11 cellular contexts compared by ENCODE assay signal in the genomic region with DNA sequence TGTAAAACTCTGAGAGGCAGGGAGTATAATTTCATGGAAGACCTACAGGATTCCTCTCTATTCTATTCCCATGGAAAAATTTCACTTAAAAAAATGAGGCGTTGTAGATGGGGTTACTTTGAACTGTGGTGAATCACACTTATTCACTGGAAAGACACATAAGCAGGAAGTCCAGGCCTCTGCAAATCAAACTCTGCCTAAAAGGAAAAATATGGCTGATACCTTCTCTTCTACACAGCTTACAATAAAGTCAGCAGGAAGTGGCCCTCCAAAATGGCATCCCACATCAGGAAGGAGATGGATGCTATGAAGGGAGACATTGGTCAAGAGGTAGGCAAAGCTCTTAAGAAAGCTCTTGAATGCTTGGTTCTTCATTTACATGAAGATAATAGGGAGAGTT.
DNase-seq lines count a peak whose midpoint lies in the region; ATAC-seq and TF ChIP-seq lines count a peak whose summit lies in the region.
"Had no signal": no experiment of that assay in that cellular context is flagged by ENCODE, and none has a peak within 500 bp of the region (broad histone marks: within the 10 kb centered on the region; RNA-seq: fewer than 3 reads in every experiment).

No MANE protein-coding gene starts in this region.

- peak; percentile 42 for DNase-seq in GM23338 (ENCODE audit: low spot score)
- DNase-seq in SJSA1 (ENCODE audit: low read depth in 1 of 2, low spot score in 2 of 2), result peak in 1 of 2 experiments; percentile 47
- DNase-seq in endothelial cell (ENCODE audit: low spot score), result no peak
- DNase-seq in osteoblast (ENCODE audit: insufficient read length, low spot score, missing footprints), result no peak
- DNase-seq in SK-N-DZ (ENCODE audit: low spot score), result no peak
- DNase-seq: NCI-H1436 treated with DMSO at 0.1 percent for 48 hours, Right ventricle myocardium superior had no signal

- H3K9me2 ChIP-seq in GM23338 (ENCODE audit: insufficient read depth), result no peaks in the 10 kb centered on the region

- H3K9me3 ChIP-seq in SJSA1 (replicated peaks) (no peaks in the 10 kb centered on the region), osteoblast (ENCODE audit: low read depth, low read length) (no peaks in the 10 kb centered on the region)
- H3K9me3 ChIP-seq: esophagus muscularis mucosa had no signal

- no peak overlapping the region; the same call in 1 of the 2 replicates for H3K27ac ChIP-seq in GM23338 (ENCODE audit: low read depth)
- H3K27ac ChIP-seq in SJSA1, result peak overlapping the region; percentile 38
- H3K27ac ChIP-seq in osteoblast (ENCODE audit: low read depth, low read length), result peak overlapping the region; percentile 88
- H3K27ac ChIP-seq: esophagus muscularis mucosa had no signal

- TF ChIP-seq CTCF in GM23338 (conservative IDR thresholded peaks at IDR 0.05; ENCODE audit: low read depth in 2 of 2) (no peak), endothelial cell (IDR thresholded peaks at IDR 0.05; ENCODE audit: unreplicated experiment) (no peak), osteoblast (IDR thresholded peaks at IDR 0.05; ENCODE audit: extremely low read depth, low read depth, low read length) (no peak)

- H3K9me3 Mint-ChIP-seq in GM23338 (no peaks in the 10 kb centered on the region), endothelial cell (ENCODE audit: unreplicated experiment) (no peaks in the 10 kb centered on the region)

- peak overlapping the region; percentile 61; the same call in 1 of the 2 replicates for H3K27ac Mint-ChIP-seq in GM23338
- H3K27ac Mint-ChIP-seq in endothelial cell (ENCODE audit: unreplicated experiment), result peak overlapping the region; percentile 80

- H3K36me3 ChIP-seq in GM23338 (ENCODE audit: insufficient read depth), result no peaks in the 10 kb centered on the region
- 0 out of 2 replicates have a peak, but pooled peaks cover 5% of the 10 kb centered on the region for H3K36me3 ChIP-seq in SJSA1
- no peaks in the 10 kb centered on the region for H3K36me3 ChIP-seq in osteoblast (ENCODE audit: insufficient read depth, low read length)
- H3K36me3 ChIP-seq: esophagus muscularis mucosa had no signal

- H3K4me1 Mint-ChIP-seq in GM23338 (peaks cover 67% of the 10 kb centered on the region), endothelial cell (ENCODE audit: unreplicated experiment) (peaks cover 89% of the 10 kb centered on the region)

- H3K4me3 ChIP-seq in GM23338, result no peak overlapping the region
- H3K4me3 ChIP-seq in SJSA1, result no peak overlapping the region
- no peak overlapping the region for H3K4me3 ChIP-seq in osteoblast (ENCODE audit: insufficient read depth, low read length)
- H3K4me3 ChIP-seq: esophagus muscularis mucosa had no signal

- H3K27me3 Mint-ChIP-seq in GM23338 (ENCODE audit: insufficient read depth, low read depth, poor library complexity), result peaks cover 6% of the 10 kb centered on the region
- peaks cover 14% of the 10 kb centered on the region for H3K27me3 Mint-ChIP-seq in endothelial cell (ENCODE audit: unreplicated experiment)

- H3F3A ChIP-seq in GM23338 (replicated peaks; ENCODE audit: low read depth), result no peaks in the 10 kb centered on the region

- H3K4me3 Mint-ChIP-seq in GM23338, result no peak overlapping the region
- no peak overlapping the region for H3K4me3 Mint-ChIP-seq in endothelial cell (ENCODE audit: unreplicated experiment)

- peaks cover 16% of the 10 kb centered on the region for H3K79me2 ChIP-seq in GM23338 (replicated peaks; ENCODE audit: insufficient read depth)
- H3K79me2 ChIP-seq in osteoblast (ENCODE audit: insufficient read depth, low read length), result peaks cover 51% of the 10 kb centered on the region

- H2AFZ ChIP-seq in GM23338 (no peak overlapping the region), osteoblast (ENCODE audit: low read length) (peak overlapping the region; percentile 75)

- peaks cover 13% of the 10 kb centered on the region for H3K4me1 ChIP-seq in GM23338 (ENCODE audit: insufficient read depth)
- peaks cover 41% of the 10 kb centered on the region for H3K4me1 ChIP-seq in SJSA1 (replicated peaks)
- peaks cover 41% of the 10 kb centered on the region for H3K4me1 ChIP-seq in osteoblast (ENCODE audit: insufficient read depth, low read length)

- H3K4me2 ChIP-seq in GM23338 (no peak overlapping the region), osteoblast (ENCODE audit: insufficient read depth, low read length) (no peak overlapping the region)

- peaks cover 2% of the 10 kb centered on the region; the same call in 1 of the 3 replicates for H3K36me3 Mint-ChIP-seq in GM23338 (ENCODE audit: low read depth)
- H3K36me3 Mint-ChIP-seq in endothelial cell (ENCODE audit: low read depth, unreplicated experiment), result peaks cover 39% of the 10 kb centered on the region

- no peaks in the 10 kb centered on the region for H4K20me1 ChIP-seq in GM23338 (replicated peaks; ENCODE audit: insufficient read depth)
- H4K20me1 ChIP-seq in osteoblast (ENCODE audit: insufficient read depth, low read length), result no peaks in the 10 kb centered on the region

- ATAC-seq in GM23338, result no peak
- no peak for ATAC-seq in HG02623 (IDR thresholded peaks at IDR 0.05; ENCODE audit: unreplicated experiment)
- ATAC-seq in GM19035 (IDR thresholded peaks at IDR 0.05; ENCODE audit: unreplicated experiment), result no peak
- no peak for ATAC-seq in HG03469 (IDR thresholded peaks at IDR 0.05; ENCODE audit: unreplicated experiment)

- H3K27me3 ChIP-seq in GM23338 (ENCODE audit: insufficient read depth), result no peaks in the 10 kb centered on the region
- H3K27me3 ChIP-seq in SJSA1 (replicated peaks), result no peaks in the 10 kb centered on the region
- no peaks in the 10 kb centered on the region for H3K27me3 ChIP-seq in osteoblast (ENCODE audit: insufficient read depth, low read length)
- H3K27me3 ChIP-seq: esophagus muscularis mucosa had no signal

TF ChIP-seq in GM23338, 12 proteins besides CTCF, POLR2A, EP300 and RAD21:
- TF ChIP-seq ZNF114 (CRISPR knock-in tag; IDR thresholded peaks at IDR 0.05), result no peak
- TF ChIP-seq, protein P1, sequence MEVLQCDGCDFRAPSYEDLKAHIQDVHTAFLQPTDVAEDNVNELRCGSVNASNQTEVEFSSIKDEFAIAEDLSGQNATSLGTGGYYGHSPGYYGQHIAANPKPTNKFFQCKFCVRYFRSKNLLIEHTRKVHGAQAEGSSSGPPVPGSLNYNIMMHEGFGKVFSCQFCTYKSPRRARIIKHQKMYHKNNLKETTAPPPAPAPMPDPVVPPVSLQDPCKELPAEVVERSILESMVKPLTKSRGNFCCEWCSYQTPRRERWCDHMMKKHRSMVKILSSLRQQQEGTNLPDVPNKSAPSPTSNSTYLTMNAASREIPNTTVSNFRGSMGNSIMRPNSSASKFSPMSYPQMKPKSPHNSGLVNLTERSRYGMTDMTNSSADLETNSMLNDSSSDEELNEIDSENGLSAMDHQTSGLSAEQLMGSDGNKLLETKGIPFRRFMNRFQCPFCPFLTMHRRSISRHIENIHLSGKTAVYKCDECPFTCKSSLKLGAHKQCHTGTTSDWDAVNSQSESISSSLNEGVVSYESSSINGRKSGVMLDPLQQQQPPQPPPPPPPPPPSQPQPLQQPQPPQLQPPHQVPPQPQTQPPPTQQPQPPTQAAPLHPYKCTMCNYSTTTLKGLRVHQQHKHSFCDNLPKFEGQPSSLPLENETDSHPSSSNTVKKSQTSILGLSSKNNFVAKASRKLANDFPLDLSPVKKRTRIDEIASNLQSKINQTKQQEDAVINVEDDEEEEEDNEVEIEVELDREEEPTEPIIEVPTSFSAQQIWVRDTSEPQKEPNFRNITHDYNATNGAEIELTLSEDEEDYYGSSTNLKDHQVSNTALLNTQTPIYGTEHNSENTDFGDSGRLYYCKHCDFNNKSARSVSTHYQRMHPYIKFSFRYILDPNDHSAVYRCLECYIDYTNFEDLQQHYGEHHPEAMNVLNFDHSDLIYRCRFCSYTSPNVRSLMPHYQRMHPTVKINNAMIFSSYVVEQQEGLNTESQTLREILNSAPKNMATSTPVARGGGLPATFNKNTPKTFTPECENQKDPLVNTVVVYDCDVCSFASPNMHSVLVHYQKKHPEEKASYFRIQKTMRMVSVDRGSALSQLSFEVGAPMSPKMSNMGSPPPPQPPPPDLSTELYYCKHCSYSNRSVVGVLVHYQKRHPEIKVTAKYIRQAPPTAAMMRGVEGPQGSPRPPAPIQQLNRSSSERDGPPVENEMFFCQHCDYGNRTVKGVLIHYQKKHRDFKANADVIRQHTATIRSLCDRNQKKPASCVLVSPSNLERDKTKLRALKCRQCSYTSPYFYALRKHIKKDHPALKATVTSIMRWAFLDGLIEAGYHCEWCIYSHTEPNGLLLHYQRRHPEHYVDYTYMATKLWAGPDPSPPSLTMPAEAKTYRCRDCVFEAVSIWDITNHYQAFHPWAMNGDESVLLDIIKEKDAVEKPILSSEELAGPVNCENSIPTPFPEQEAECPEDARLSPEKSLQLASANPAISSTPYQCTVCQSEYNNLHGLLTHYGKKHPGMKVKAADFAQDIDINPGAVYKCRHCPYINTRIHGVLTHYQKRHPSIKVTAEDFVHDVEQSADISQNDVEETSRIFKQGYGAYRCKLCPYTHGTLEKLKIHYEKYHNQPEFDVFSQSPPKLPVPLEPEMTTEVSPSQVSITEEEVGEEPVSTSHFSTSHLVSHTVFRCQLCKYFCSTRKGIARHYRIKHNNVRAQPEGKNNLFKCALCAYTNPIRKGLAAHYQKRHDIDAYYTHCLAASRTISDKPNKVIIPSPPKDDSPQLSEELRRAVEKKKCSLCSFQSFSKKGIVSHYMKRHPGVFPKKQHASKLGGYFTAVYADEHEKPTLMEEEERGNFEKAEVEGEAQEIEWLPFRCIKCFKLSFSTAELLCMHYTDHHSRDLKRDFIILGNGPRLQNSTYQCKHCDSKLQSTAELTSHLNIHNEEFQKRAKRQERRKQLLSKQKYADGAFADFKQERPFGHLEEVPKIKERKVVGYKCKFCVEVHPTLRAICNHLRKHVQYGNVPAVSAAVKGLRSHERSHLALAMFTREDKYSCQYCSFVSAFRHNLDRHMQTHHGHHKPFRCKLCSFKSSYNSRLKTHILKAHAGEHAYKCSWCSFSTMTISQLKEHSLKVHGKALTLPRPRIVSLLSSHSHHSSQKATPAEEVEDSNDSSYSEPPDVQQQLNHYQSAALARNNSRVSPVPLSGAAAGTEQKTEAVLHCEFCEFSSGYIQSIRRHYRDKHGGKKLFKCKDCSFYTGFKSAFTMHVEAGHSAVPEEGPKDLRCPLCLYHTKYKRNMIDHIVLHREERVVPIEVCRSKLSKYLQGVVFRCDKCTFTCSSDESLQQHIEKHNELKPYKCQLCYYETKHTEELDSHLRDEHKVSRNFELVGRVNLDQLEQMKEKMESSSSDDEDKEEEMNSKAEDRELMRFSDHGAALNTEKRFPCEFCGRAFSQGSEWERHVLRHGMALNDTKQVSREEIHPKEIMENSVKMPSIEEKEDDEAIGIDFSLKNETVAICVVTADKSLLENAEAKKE (CRISPR knock-in tag; IDR thresholded peaks at IDR 0.05), result peak; percentile 82
